In genomic region chr20:58650776-58651547, GRCh38 we compare ENCODE assay signal across 1 cellular context.
A peak's percentile ranks its signal among the peaks of the same experiment; 100 is the strongest.
TF ChIP-seq lines count a peak whose summit lies in the region.

TSS of gene STX16 (plus strand) at chr20:58651283. CDS start at chr20:58652007, 724 bp downstream.

TF ChIP-seq in HepG2, 621 proteins besides CTCF, POLR2A, EP300 and RAD21 (continued from another document and continues in another):
- TF ChIP-seq ZNF704 (CRISPR knock-in tag; IDR thresholded peaks at IDR 0.05; ENCODE audit: borderline replicate concordance): peak; percentile 99
- TF ChIP-seq ZNF451 (CRISPR knock-in tag; IDR thresholded peaks at IDR 0.05): peak; percentile 99
- TF ChIP-seq KLF13 (CRISPR knock-in tag; IDR thresholded peaks at IDR 0.05): peak; percentile 99
- peak; percentile 93 for TF ChIP-seq ZNF598 (CRISPR knock-in tag; IDR thresholded peaks at IDR 0.05; ENCODE audit: borderline replicate concordance)
- TF ChIP-seq YEATS4 (CRISPR knock-in tag; IDR thresholded peaks at IDR 0.05; ENCODE audit: borderline replicate concordance): peak; percentile 100
- no peak for TF ChIP-seq HMGA1 (CRISPR knock-in tag; conservative IDR thresholded peaks at IDR 0.05)
- TF ChIP-seq ERF (CRISPR knock-in tag; IDR thresholded peaks at IDR 0.05): peak; percentile 98
- TF ChIP-seq AHDC1 (CRISPR knock-in tag; IDR thresholded peaks at IDR 0.05; ENCODE audit: borderline replicate concordance): peak; percentile 96
- no peak; the same call in 1 of the 2 replicates for TF ChIP-seq TERF1 (CRISPR knock-in tag; IDR thresholded peaks at IDR 0.05)
- TF ChIP-seq HNF4A (CRISPR knock-in tag; IDR thresholded peaks at IDR 0.05): peak; percentile 93
- peak; percentile 81 for TF ChIP-seq GATA4 (IDR thresholded peaks at IDR 0.05; ENCODE audit: borderline replicate concordance, low read depth)
- TF ChIP-seq SAFB2 (CRISPR knock-in tag; IDR thresholded peaks at IDR 0.05; ENCODE audit: borderline replicate concordance, low read depth): peak; percentile 99
- TF ChIP-seq ZNF382 (CRISPR knock-in tag; IDR thresholded peaks at IDR 0.05; ENCODE audit: borderline replicate concordance): no peak
- peak; percentile 62; the same call in 1 of the 2 replicates for TF ChIP-seq MLLT10 (CRISPR knock-in tag; IDR thresholded peaks at IDR 0.05)
- TF ChIP-seq REPIN1 (CRISPR knock-in tag; IDR thresholded peaks at IDR 0.05; ENCODE audit: borderline replicate concordance, low read depth): peak; percentile 100
- peak; percentile 92 for TF ChIP-seq HNRNPLL (IDR thresholded peaks at IDR 0.05; ENCODE audit: low read depth, low read length, poor library complexity, severe bottlenecking)
- peak; percentile 48 for TF ChIP-seq STAG1 (CRISPR knock-in tag; IDR thresholded peaks at IDR 0.05)
- peak; percentile 64; the same call in 1 of the 2 replicates for TF ChIP-seq ZNF260 (CRISPR knock-in tag; IDR thresholded peaks at IDR 0.05; ENCODE audit: borderline replicate concordance, low read depth)
- no peak for TF ChIP-seq SKI (IDR thresholded peaks at IDR 0.05; ENCODE audit: partially characterized antibody)
- peak; percentile 99 for TF ChIP-seq ZBTB2 (CRISPR knock-in tag; IDR thresholded peaks at IDR 0.05; ENCODE audit: low read depth)
- peak; percentile 99 for TF ChIP-seq REL (CRISPR knock-in tag; conservative IDR thresholded peaks at IDR 0.05)
- peak; percentile 97 for TF ChIP-seq SNAPC2 (CRISPR knock-in tag; IDR thresholded peaks at IDR 0.05)
- no peak; the same call in 1 of the 2 replicates for TF ChIP-seq FOXM1 (CRISPR knock-in tag; IDR thresholded peaks at IDR 0.05)
- no peak for TF ChIP-seq SP1 (IDR thresholded peaks at IDR 0.05)
- peak; percentile 98 for TF ChIP-seq SP1 (CRISPR knock-in tag; IDR thresholded peaks at IDR 0.05)
- no peak for TF ChIP-seq NCOA5 (CRISPR knock-in tag; IDR thresholded peaks at IDR 0.05)
- no peak for TF ChIP-seq ZNF10 (CRISPR knock-in tag; IDR thresholded peaks at IDR 0.05; ENCODE audit: borderline replicate concordance, low read depth)
- TF ChIP-seq CHD2 (IDR thresholded peaks at IDR 0.05; ENCODE audit: low read depth, low read length): peak; percentile 81
- TF ChIP-seq CBX2 (IDR thresholded peaks at IDR 0.05; ENCODE audit: low read depth, low read length): peak; percentile 91; the same call in 1 of the 2 replicates
- peak; percentile 100; the same call in 1 of the 2 replicates for TF ChIP-seq CBX2 (CRISPR knock-in tag; IDR thresholded peaks at IDR 0.05; ENCODE audit: low read depth)
- peak; percentile 98 for TF ChIP-seq ZNF574 (CRISPR knock-in tag; IDR thresholded peaks at IDR 0.05)
- TF ChIP-seq GLMP (CRISPR knock-in tag; IDR thresholded peaks at IDR 0.05; ENCODE audit: borderline replicate concordance): peak; percentile 39; the same call in 1 of the 2 replicates
- TF ChIP-seq ZNF816 (CRISPR knock-in tag; IDR thresholded peaks at IDR 0.05; ENCODE audit: borderline replicate concordance): peak; percentile 98
- TF ChIP-seq SRSF9 (IDR thresholded peaks at IDR 0.05; ENCODE audit: borderline replicate concordance, insufficient read depth, low read depth, low read length, poor library complexity, severe bottlenecking): no peak
- peak; percentile 98 for TF ChIP-seq ZNF563 (CRISPR knock-in tag; IDR thresholded peaks at IDR 0.05)
- peak; percentile 98 for TF ChIP-seq RFXAP (CRISPR knock-in tag; IDR thresholded peaks at IDR 0.05; ENCODE audit: borderline replicate concordance)
- 0 out of 2 replicates have a peak, but pooled peaks have one; percentile 27 for TF ChIP-seq ZNF180 (CRISPR knock-in tag; IDR thresholded peaks at IDR 0.05; ENCODE audit: borderline replicate concordance, low read depth)
- TF ChIP-seq PHF5A (CRISPR knock-in tag; IDR thresholded peaks at IDR 0.05; ENCODE audit: low read depth, unreplicated experiment): no peak
- peak; percentile 96 for TF ChIP-seq ZNF367 (CRISPR knock-in tag; IDR thresholded peaks at IDR 0.05; ENCODE audit: borderline replicate concordance)
- peak; percentile 97 for TF ChIP-seq FOXC1 (CRISPR knock-in tag; IDR thresholded peaks at IDR 0.05; ENCODE audit: borderline replicate concordance)
- TF ChIP-seq SIX1 (CRISPR knock-in tag; IDR thresholded peaks at IDR 0.05; ENCODE audit: borderline replicate concordance): 0 out of 2 replicates have a peak, but pooled peaks have one; percentile 42
- TF ChIP-seq ZNF546 (CRISPR knock-in tag; conservative IDR thresholded peaks at IDR 0.05): peak; percentile 90
- TF ChIP-seq ZNF335 (CRISPR knock-in tag; IDR thresholded peaks at IDR 0.05): peak; percentile 96
- TF ChIP-seq ZNF329 (CRISPR knock-in tag; IDR thresholded peaks at IDR 0.05; ENCODE audit: low read depth): peak; percentile 93; the same call in 1 of the 2 replicates
- TF ChIP-seq MAF1 (CRISPR knock-in tag; IDR thresholded peaks at IDR 0.05; ENCODE audit: borderline replicate concordance): peak; percentile 98
- peak; percentile 99 for TF ChIP-seq KLF11 (CRISPR knock-in tag; IDR thresholded peaks at IDR 0.05)
- TF ChIP-seq ZNF710 (CRISPR knock-in tag; IDR thresholded peaks at IDR 0.05; ENCODE audit: borderline replicate concordance): peak; percentile 97
- TF ChIP-seq ZFP91 (CRISPR knock-in tag; IDR thresholded peaks at IDR 0.05; ENCODE audit: borderline replicate concordance): peak; percentile 98
- TF ChIP-seq ZNF740 (CRISPR knock-in tag; IDR thresholded peaks at IDR 0.05): peak; percentile 96
- TF ChIP-seq ZNF883 (CRISPR knock-in tag; IDR thresholded peaks at IDR 0.05; ENCODE audit: not compliant biosample characterization): peak; percentile 99
